In the genomic region with DNA sequence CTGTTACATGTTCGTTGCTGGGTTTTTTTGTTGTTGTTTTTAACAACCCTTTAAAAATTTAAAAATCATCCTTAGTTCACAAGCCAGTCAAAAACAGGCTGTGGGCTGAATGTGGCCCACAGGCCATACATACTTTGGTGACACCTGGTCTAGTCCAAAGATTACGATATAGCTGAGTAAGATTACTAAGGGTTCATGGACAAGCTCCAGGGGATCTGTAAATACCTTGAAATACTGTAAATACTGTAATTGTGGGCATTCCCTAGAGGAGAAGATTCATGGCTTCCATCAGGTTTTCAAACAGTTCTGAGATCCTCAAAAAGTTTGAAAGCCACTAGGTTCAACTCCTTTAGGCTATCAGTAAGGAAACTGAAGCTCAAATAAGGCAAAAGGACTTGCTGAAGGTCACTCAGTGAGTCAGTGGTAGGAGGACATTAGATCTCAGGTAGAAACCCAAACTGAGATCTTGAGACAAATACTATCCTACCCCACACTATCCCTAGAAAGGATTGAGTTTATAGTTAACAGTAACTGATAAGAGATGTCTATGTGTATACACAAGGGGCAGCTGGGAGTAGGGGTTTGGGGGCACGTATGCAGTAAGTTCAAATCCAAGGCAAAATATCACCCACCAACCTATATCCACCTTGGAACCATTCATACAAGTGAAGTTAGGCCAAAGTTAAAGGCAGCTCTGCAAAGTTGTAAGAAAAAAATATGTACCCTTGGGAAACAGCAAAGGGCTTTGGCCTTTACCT, we compare ENCODE assay signal across 1 cellular context.
TF ChIP-seq lines count a peak whose summit lies in the region.

No MANE protein-coding gene starts in this region.

TF ChIP-seq in HepG2, 621 proteins besides CTCF, POLR2A, EP300 and RAD21 (continued from another document and continues in another):
- TF ChIP-seq, protein P1, sequence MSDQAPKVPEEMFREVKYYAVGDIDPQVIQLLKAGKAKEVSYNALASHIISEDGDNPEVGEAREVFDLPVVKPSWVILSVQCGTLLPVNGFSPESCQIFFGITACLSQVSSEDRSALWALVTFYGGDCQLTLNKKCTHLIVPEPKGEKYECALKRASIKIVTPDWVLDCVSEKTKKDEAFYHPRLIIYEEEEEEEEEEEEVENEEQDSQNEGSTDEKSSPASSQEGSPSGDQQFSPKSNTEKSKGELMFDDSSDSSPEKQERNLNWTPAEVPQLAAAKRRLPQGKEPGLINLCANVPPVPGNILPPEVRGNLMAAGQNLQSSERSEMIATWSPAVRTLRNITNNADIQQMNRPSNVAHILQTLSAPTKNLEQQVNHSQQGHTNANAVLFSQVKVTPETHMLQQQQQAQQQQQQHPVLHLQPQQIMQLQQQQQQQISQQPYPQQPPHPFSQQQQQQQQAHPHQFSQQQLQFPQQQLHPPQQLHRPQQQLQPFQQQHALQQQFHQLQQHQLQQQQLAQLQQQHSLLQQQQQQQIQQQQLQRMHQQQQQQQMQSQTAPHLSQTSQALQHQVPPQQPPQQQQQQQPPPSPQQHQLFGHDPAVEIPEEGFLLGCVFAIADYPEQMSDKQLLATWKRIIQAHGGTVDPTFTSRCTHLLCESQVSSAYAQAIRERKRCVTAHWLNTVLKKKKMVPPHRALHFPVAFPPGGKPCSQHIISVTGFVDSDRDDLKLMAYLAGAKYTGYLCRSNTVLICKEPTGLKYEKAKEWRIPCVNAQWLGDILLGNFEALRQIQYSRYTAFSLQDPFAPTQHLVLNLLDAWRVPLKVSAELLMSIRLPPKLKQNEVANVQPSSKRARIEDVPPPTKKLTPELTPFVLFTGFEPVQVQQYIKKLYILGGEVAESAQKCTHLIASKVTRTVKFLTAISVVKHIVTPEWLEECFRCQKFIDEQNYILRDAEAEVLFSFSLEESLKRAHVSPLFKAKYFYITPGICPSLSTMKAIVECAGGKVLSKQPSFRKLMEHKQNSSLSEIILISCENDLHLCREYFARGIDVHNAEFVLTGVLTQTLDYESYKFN (CRISPR knock-in tag; conservative IDR thresholded peaks at IDR 0.05) = peak; percentile 70
- TF ChIP-seq KLF13 (CRISPR knock-in tag; IDR thresholded peaks at IDR 0.05) = no peak
- TF ChIP-seq ZNF562 (CRISPR knock-in tag; IDR thresholded peaks at IDR 0.05; ENCODE audit: borderline replicate concordance) = no peak
- TF ChIP-seq, protein P2, sequence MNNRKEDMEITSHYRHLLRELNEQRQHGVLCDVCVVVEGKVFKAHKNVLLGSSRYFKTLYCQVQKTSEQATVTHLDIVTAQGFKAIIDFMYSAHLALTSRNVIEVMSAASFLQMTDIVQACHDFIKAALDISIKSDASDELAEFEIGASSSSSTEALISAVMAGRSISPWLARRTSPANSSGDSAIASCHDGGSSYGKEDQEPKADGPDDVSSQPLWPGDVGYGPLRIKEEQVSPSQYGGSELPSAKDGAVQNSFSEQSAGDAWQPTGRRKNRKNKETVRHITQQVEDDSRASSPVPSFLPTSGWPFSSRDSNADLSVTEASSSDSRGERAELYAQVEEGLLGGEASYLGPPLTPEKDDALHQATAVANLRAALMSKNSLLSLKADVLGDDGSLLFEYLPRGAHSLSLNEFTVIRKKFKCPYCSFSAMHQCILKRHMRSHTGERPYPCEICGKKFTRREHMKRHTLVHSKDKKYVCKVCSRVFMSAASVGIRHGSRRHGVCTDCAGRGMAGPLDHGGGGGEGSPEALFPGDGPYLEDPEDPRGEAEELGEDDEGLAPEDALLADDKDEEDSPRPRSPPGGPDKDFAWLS (CRISPR knock-in tag; IDR thresholded peaks at IDR 0.05; ENCODE audit: borderline replicate concordance) = no peak
- TF ChIP-seq RXRB (CRISPR knock-in tag; IDR thresholded peaks at IDR 0.05; ENCODE audit: borderline replicate concordance) = peak; percentile 71
- TF ChIP-seq FIP1L1 (IDR thresholded peaks at IDR 0.05; ENCODE audit: borderline replicate concordance, insufficient read depth, low read depth, low read length) = no peak
- no peak for TF ChIP-seq SRSF4 (IDR thresholded peaks at IDR 0.05; ENCODE audit: low read depth, low read length, poor library complexity, severe bottlenecking)
- TF ChIP-seq, protein P3, sequence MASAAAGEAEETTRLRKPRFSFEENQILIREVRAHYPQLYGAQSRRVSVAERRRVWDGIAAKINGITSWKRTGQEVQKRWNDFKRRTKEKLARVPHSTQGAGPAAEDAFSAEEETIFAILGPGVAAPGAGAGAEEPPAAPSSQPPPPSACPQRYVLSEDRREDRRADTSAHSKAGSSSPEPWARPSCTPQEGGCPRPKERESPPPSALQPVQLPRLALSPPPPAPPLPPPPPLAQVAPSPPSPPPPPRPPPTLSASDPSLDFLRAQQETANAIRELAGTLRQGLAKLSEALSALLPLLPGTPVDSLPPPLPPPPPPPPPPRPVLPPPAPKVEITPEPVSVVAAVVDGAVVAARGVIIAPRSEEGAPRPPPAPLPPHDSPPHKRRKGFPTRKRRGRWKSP (CRISPR knock-in tag; IDR thresholded peaks at IDR 0.05) = no peak
- TF ChIP-seq, protein P4, sequence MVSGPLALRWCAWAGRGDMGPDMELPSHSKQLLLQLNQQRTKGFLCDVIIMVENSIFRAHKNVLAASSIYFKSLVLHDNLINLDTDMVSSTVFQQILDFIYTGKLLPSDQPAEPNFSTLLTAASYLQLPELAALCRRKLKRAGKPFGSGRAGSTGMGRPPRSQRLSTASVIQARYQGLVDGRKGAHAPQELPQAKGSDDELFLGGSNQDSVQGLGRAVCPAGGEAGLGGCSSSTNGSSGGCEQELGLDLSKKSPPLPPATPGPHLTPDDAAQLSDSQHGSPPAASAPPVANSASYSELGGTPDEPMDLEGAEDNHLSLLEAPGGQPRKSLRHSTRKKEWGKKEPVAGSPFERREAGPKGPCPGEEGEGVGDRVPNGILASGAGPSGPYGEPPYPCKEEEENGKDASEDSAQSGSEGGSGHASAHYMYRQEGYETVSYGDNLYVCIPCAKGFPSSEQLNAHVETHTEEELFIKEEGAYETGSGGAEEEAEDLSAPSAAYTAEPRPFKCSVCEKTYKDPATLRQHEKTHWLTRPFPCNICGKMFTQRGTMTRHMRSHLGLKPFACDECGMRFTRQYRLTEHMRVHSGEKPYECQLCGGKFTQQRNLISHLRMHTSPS (CRISPR knock-in tag; IDR thresholded peaks at IDR 0.05; ENCODE audit: low read depth) = no peak
- TF ChIP-seq AKAP8 (CRISPR knock-in tag; IDR thresholded peaks at IDR 0.05) = 0 out of 2 replicates have a peak, but pooled peaks have one; percentile 36
- no peak for TF ChIP-seq ZNF251 (CRISPR knock-in tag; IDR thresholded peaks at IDR 0.05)
- peak; percentile 32; the same call in 1 of the 2 replicates for TF ChIP-seq HNF4G (IDR thresholded peaks at IDR 0.05; ENCODE audit: borderline replicate concordance, low read depth, low read length)
- no peak for TF ChIP-seq HNF4G (CRISPR knock-in tag; IDR thresholded peaks at IDR 0.05; ENCODE audit: borderline replicate concordance, low read depth)
- no peak for TF ChIP-seq TOE1 (CRISPR knock-in tag; IDR thresholded peaks at IDR 0.05)
- TF ChIP-seq FOXK1 (CRISPR knock-in tag; IDR thresholded peaks at IDR 0.05; ENCODE audit: borderline replicate concordance, low read depth) = peak; percentile 33; the same call in 1 of the 2 replicates
- no peak for TF ChIP-seq ZNF598 (CRISPR knock-in tag; IDR thresholded peaks at IDR 0.05; ENCODE audit: borderline replicate concordance)
- TF ChIP-seq ISL2 (CRISPR knock-in tag; IDR thresholded peaks at IDR 0.05) = peak; percentile 26; the same call in 1 of the 2 replicates
- TF ChIP-seq, protein P5, sequence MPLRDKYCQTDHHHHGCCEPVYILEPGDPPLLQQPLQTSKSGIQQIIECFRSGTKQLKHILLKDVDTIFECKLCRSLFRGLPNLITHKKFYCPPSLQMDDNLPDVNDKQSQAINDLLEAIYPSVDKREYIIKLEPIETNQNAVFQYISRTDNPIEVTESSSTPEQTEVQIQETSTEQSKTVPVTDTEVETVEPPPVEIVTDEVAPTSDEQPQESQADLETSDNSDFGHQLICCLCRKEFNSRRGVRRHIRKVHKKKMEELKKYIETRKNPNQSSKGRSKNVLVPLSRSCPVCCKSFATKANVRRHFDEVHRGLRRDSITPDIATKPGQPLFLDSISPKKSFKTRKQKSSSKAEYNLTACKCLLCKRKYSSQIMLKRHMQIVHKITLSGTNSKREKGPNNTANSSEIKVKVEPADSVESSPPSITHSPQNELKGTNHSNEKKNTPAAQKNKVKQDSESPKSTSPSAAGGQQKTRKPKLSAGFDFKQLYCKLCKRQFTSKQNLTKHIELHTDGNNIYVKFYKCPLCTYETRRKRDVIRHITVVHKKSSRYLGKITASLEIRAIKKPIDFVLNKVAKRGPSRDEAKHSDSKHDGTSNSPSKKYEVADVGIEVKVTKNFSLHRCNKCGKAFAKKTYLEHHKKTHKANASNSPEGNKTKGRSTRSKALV (CRISPR knock-in tag; IDR thresholded peaks at IDR 0.05) = no peak
- TF ChIP-seq, protein P6, sequence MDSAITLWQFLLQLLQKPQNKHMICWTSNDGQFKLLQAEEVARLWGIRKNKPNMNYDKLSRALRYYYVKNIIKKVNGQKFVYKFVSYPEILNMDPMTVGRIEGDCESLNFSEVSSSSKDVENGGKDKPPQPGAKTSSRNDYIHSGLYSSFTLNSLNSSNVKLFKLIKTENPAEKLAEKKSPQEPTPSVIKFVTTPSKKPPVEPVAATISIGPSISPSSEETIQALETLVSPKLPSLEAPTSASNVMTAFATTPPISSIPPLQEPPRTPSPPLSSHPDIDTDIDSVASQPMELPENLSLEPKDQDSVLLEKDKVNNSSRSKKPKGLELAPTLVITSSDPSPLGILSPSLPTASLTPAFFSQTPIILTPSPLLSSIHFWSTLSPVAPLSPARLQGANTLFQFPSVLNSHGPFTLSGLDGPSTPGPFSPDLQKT (CRISPR knock-in tag; IDR thresholded peaks at IDR 0.05; ENCODE audit: borderline replicate concordance) = no peak
- no peak for TF ChIP-seq ZNF441 (CRISPR knock-in tag; IDR thresholded peaks at IDR 0.05; ENCODE audit: borderline replicate concordance)
- peak; percentile 38; the same call in 1 of the 2 replicates for TF ChIP-seq FOSL2 (CRISPR knock-in tag; IDR thresholded peaks at IDR 0.05)
- no peak for TF ChIP-seq KLF11 (CRISPR knock-in tag; IDR thresholded peaks at IDR 0.05)
- TF ChIP-seq ARNT (IDR thresholded peaks at IDR 0.05) = no peak
- TF ChIP-seq ONECUT2 (CRISPR knock-in tag; IDR thresholded peaks at IDR 0.05) = no peak
- peak; percentile 22; the same call in 1 of the 2 replicates for TF ChIP-seq ZNF644 (CRISPR knock-in tag; IDR thresholded peaks at IDR 0.05; ENCODE audit: low read depth)
- no peak for TF ChIP-seq SP1 (IDR thresholded peaks at IDR 0.05)
- TF ChIP-seq SP1 (CRISPR knock-in tag; IDR thresholded peaks at IDR 0.05) = no peak
- no peak for TF ChIP-seq NBN (conservative IDR thresholded peaks at IDR 0.05)
- TF ChIP-seq, protein P7, sequence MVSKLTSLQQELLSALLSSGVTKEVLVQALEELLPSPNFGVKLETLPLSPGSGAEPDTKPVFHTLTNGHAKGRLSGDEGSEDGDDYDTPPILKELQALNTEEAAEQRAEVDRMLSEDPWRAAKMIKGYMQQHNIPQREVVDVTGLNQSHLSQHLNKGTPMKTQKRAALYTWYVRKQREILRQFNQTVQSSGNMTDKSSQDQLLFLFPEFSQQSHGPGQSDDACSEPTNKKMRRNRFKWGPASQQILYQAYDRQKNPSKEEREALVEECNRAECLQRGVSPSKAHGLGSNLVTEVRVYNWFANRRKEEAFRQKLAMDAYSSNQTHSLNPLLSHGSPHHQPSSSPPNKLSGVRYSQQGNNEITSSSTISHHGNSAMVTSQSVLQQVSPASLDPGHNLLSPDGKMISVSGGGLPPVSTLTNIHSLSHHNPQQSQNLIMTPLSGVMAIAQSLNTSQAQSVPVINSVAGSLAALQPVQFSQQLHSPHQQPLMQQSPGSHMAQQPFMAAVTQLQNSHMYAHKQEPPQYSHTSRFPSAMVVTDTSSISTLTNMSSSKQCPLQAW (CRISPR knock-in tag; IDR thresholded peaks at IDR 0.05) = no peak
- no peak for TF ChIP-seq NKX3-1 (CRISPR knock-in tag; IDR thresholded peaks at IDR 0.05)
- TF ChIP-seq, protein P8, sequence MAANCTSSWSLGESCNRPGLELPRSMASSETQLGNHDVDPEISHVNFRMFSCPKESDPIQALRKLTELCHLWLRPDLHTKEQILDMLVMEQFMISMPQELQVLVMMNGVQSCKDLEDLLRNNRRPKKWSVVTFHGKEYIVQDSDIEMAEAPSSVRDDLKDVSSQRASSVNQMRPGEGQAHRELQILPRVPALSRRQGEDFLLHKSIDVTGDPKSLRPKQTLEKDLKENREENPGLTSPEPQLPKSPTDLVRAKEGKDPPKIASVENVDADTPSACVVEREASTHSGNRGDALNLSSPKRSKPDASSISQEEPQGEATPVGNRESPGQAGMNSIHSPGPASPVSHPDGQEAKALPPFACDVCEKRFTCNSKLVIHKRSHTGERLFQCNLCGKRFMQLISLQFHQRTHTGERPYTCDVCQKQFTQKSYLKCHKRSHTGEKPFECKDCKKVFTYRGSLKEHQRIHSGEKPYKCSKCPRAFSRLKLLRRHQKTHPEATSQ (CRISPR knock-in tag; IDR thresholded peaks at IDR 0.05; ENCODE audit: borderline replicate concordance) = no peak
- TF ChIP-seq, protein P9, sequence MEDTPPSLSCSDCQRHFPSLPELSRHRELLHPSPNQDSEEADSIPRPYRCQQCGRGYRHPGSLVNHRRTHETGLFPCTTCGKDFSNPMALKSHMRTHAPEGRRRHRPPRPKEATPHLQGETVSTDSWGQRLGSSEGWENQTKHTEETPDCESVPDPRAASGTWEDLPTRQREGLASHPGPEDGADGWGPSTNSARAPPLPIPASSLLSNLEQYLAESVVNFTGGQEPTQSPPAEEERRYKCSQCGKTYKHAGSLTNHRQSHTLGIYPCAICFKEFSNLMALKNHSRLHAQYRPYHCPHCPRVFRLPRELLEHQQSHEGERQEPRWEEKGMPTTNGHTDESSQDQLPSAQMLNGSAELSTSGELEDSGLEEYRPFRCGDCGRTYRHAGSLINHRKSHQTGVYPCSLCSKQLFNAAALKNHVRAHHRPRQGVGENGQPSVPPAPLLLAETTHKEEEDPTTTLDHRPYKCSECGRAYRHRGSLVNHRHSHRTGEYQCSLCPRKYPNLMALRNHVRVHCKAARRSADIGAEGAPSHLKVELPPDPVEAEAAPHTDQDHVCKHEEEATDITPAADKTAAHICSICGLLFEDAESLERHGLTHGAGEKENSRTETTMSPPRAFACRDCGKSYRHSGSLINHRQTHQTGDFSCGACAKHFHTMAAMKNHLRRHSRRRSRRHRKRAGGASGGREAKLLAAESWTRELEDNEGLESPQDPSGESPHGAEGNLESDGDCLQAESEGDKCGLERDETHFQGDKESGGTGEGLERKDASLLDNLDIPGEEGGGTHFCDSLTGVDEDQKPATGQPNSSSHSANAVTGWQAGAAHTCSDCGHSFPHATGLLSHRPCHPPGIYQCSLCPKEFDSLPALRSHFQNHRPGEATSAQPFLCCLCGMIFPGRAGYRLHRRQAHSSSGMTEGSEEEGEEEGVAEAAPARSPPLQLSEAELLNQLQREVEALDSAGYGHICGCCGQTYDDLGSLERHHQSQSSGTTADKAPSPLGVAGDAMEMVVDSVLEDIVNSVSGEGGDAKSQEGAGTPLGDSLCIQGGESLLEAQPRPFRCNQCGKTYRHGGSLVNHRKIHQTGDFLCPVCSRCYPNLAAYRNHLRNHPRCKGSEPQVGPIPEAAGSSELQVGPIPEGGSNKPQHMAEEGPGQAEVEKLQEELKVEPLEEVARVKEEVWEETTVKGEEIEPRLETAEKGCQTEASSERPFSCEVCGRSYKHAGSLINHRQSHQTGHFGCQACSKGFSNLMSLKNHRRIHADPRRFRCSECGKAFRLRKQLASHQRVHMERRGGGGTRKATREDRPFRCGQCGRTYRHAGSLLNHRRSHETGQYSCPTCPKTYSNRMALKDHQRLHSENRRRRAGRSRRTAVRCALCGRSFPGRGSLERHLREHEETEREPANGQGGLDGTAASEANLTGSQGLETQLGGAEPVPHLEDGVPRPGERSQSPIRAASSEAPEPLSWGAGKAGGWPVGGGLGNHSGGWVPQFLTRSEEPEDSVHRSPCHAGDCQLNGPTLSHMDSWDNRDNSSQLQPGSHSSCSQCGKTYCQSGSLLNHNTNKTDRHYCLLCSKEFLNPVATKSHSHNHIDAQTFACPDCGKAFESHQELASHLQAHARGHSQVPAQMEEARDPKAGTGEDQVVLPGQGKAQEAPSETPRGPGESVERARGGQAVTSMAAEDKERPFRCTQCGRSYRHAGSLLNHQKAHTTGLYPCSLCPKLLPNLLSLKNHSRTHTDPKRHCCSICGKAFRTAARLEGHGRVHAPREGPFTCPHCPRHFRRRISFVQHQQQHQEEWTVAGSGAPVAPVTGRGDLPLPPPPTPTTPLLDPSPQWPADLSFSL (CRISPR knock-in tag; IDR thresholded peaks at IDR 0.05) = no peak
